ENCODE assay signal across 15 cellular contexts in genomic region chr9:100739666-100740065, GRCh38.
DNase-seq lines count a peak whose midpoint lies in the region; ATAC-seq and TF ChIP-seq lines count a peak whose summit lies in the region.
"Had no signal": no experiment of that assay in that cellular context is flagged by ENCODE, and none has a peak within 500 bp of the region (broad histone marks: within the 10 kb centered on the region; RNA-seq: fewer than 3 reads in every experiment).

No MANE protein-coding gene starts in this region.

- H2AK5ac ChIP-seq in H9 (ENCODE audit: insufficient read length, low read length) = no peak overlapping the region
- H2AK5ac ChIP-seq in trophoblast cell (ENCODE audit: low read length) = no peak overlapping the region

- H3T11ph ChIP-seq in H9 (ENCODE audit: low read length) = no peak overlapping the region

- H3K4me1 ChIP-seq in H9 (ENCODE audit: insufficient read depth, low read length) (no peaks in the 10 kb centered on the region; the same call in 1 of the 2 replicates), trophoblast cell (ENCODE audit: control insufficient read depth in 1 of 2, insufficient read depth in 2 of 2, low read length in 2 of 2) (peaks cover 0 to 5% of the 10 kb centered on the region in 2 experiments), ascending aorta (no peaks in the 10 kb centered on the region)

- no peaks in the 10 kb centered on the region for H3K9me3 ChIP-seq in H9 (ENCODE audit: control insufficient read depth, low read depth, low read length)
- no peaks in the 10 kb centered on the region for H3K9me3 ChIP-seq in trophoblast cell (ENCODE audit: insufficient read depth, low read depth, low read length)
- H3K9me3 ChIP-seq in ascending aorta = no peaks in the 10 kb centered on the region

- no peak overlapping the region for H4K8ac ChIP-seq in H9 (replicated peaks; ENCODE audit: insufficient read length, low read depth, low read length)
- no peak overlapping the region for H4K8ac ChIP-seq in trophoblast cell (ENCODE audit: low read depth, low read length)

- no peak overlapping the region for H3K56ac ChIP-seq in H9 (ENCODE audit: insufficient read length, low read depth, low read length)

- H2BK120ac ChIP-seq in H9 (ENCODE audit: low read depth, low read length, poor library complexity, severe bottlenecking) (no peak overlapping the region), trophoblast cell (ENCODE audit: insufficient read depth, low read length, poor library complexity) (no peak overlapping the region)

- ATAC-seq in esophagus mucosa = peak; percentile 84
- ATAC-seq: CD8-positive, alpha-beta T cell had no signal

- WGBS in H9 (ENCODE audit: extremely low coverage, insufficient read length, low lambda C conversion rate) = no CpG with 5 or more reads among the region's 5 CpGs
- no CpG with 5 or more reads among the region's 5 CpGs for WGBS in trophoblast cell (ENCODE audit: extremely low coverage, insufficient coverage, insufficient read length)

- H3K23me2 ChIP-seq in H9 (ENCODE audit: insufficient read length, low read depth, low read length, poor library complexity, severe bottlenecking) = no peaks in the 10 kb centered on the region

- H3K4me3 Mint-ChIP-seq in H9 = no peak overlapping the region
- H3K4me3 Mint-ChIP-seq in nephron progenitor cell = no peak overlapping the region
- H3K4me3 Mint-ChIP-seq: B cell; CD8-positive, alpha-beta T cell had no signal

- H3K4me1 Mint-ChIP-seq in H9 = peaks cover 19% of the 10 kb centered on the region in 2 experiments
- no peaks in the 10 kb centered on the region for H3K4me1 Mint-ChIP-seq in nephron progenitor cell
- H3K4me1 Mint-ChIP-seq: B cell had no signal

- H2BK5ac ChIP-seq in H9 (ENCODE audit: insufficient read length, low read length) = no peak overlapping the region
- H2BK5ac ChIP-seq in trophoblast cell (ENCODE audit: low read depth, low read length, poor library complexity) = no peak overlapping the region

- no peak overlapping the region for H2AFZ ChIP-seq in H9 (ENCODE audit: low read length)
- H2AFZ ChIP-seq in trophoblast cell (ENCODE audit: insufficient read depth, low read length, poor library complexity) = no peak overlapping the region

- H3K14ac ChIP-seq in H9 (ENCODE audit: insufficient read depth, low read length) (no peak overlapping the region), trophoblast cell (ENCODE audit: low read length) (no peak overlapping the region)

- H2BK15ac ChIP-seq in H9 (ENCODE audit: low read depth, low read length) = no peak overlapping the region

- no peak overlapping the region for H3K4me2 ChIP-seq in H9 (ENCODE audit: insufficient read depth, insufficient read length, low read length)
- H3K4me2 ChIP-seq in trophoblast cell (ENCODE audit: low read length) = no peak overlapping the region
- H3K4me2 ChIP-seq: KMS-11 had no signal

- no peak overlapping the region for H2BK20ac ChIP-seq in H9 (ENCODE audit: low read depth, low read length, poor library complexity, severe bottlenecking)

- no peak overlapping the region for H3K23ac ChIP-seq in H9 (ENCODE audit: insufficient read length, low read depth, low read length)
- no peak overlapping the region for H3K23ac ChIP-seq in trophoblast cell (ENCODE audit: low read length)

- no peaks in the 10 kb centered on the region for H4K20me1 ChIP-seq in H9 (ENCODE audit: control insufficient read depth, insufficient read depth, insufficient read length)

- no peak for TF ChIP-seq CTCF in H9 (conservative IDR thresholded peaks at IDR 0.05)
- no peak for TF ChIP-seq CTCF in ascending aorta (IDR thresholded peaks at IDR 0.05)
- no peak for TF ChIP-seq CTCF in nephron progenitor cell (IDR thresholded peaks at IDR 0.05)

- peaks cover 20% of the 10 kb centered on the region for H3K27me3 Mint-ChIP-seq in H9 (ENCODE audit: low read depth)
- H3K27me3 Mint-ChIP-seq in nephron progenitor cell (ENCODE audit: low read depth, poor library complexity) = no peaks in the 10 kb centered on the region
- H3K27me3 Mint-ChIP-seq: B cell had no signal

- H3K27me3 ChIP-seq in H9 (ENCODE audit: insufficient read depth, low read length) (no peaks in the 10 kb centered on the region), trophoblast cell (ENCODE audit: insufficient read depth, low read length) (no peaks in the 10 kb centered on the region), ascending aorta (no peaks in the 10 kb centered on the region)

- H3K4ac ChIP-seq in H9 (ENCODE audit: low read depth, low read length) (no peak overlapping the region), trophoblast cell (ENCODE audit: low read depth, low read length) (no peak overlapping the region)

- H3K36me3 Mint-ChIP-seq in H9 (ENCODE audit: insufficient read depth in 1 of 3, low read depth in 3 of 3) = peaks cover 0 to 2% (median 0%) of the 10 kb centered on the region in 3 experiments; a peak in 2 of 7 replicates
- no peaks in the 10 kb centered on the region for H3K36me3 Mint-ChIP-seq in nephron progenitor cell (ENCODE audit: low read depth)
- H3K36me3 Mint-ChIP-seq: CD8-positive, alpha-beta T cell had no signal

- no peak overlapping the region for H4K5ac ChIP-seq in H9 (ENCODE audit: insufficient read length, low read depth, low read length)

- H3K18ac ChIP-seq in H9 (ENCODE audit: insufficient read length, low read depth, low read length) (no peak overlapping the region), trophoblast cell (ENCODE audit: low read length) (no peak overlapping the region)

- H4K91ac ChIP-seq in H9 (ENCODE audit: insufficient read length, low read depth, low read length) (no peak overlapping the region), trophoblast cell (ENCODE audit: low read depth, low read length) (no peak overlapping the region)

- H3K4me3 ChIP-seq in trophoblast cell (ENCODE audit: low read depth, low read length) (no peak overlapping the region), ascending aorta (no peak overlapping the region)

- DNase-seq in H9 (peak; percentile 64), RPMI8226 (peak; percentile 5), trophoblast cell (peak; percentile 90), ascending aorta (ENCODE audit: low spot score in 2 of 2) (no peak), nephron progenitor cell (no peak)
- DNase-seq in activated CD8-positive, alpha-beta memory T cell treated with anti-CD3 and anti-CD28 coated beads, Interleukin-2, amount 50 U/mL, for 4 hours = no peak
- DNase-seq: CD8-positive, alpha-beta T cell; EL; NCI-H1930; NCI-H2171 treated with DMSO at 0.1 percent for 48 hours; SIG-M5 had no signal

- intact Hi-C loops in ascending aorta (cut with DNase I) = no loop called here

- no peak overlapping the region for H3K27ac Mint-ChIP-seq in H9
- H3K27ac Mint-ChIP-seq in nephron progenitor cell = no peak overlapping the region
- H3K27ac Mint-ChIP-seq: B cell; CD8-positive, alpha-beta T cell had no signal

- H3K9me3 Mint-ChIP-seq in H9 (peaks cover 5 to 12% of the 10 kb centered on the region in 2 experiments), nephron progenitor cell (peaks cover 21% of the 10 kb centered on the region)

- no peak overlapping the region for H2BK12ac ChIP-seq in H9 (ENCODE audit: insufficient read length, low read depth, low read length)
- H2BK12ac ChIP-seq in trophoblast cell (ENCODE audit: low read length) = no peak overlapping the region

- H3K36me3 ChIP-seq in trophoblast cell (ENCODE audit: control insufficient read depth in 1 of 2, insufficient read depth in 2 of 2, low read length in 2 of 2) = no peaks in the 10 kb centered on the region
- H3K36me3 ChIP-seq in ascending aorta = no peaks in the 10 kb centered on the region

- no peak overlapping the region for H4K12ac ChIP-seq in trophoblast cell (ENCODE audit: low read depth, low read length)

- H3K27ac ChIP-seq in H9 (ENCODE audit: insufficient read length, low read depth, low read length) (no peak overlapping the region), trophoblast cell (ENCODE audit: low read depth, low read length) (no peak overlapping the region), ascending aorta (no peak overlapping the region)
- H3K27ac ChIP-seq: HL-60, KMS-11 had no signal

- H3K9ac ChIP-seq in H9 (ENCODE audit: extremely low read depth, insufficient read length, low read length) (no peak overlapping the region), trophoblast cell (ENCODE audit: low read length) (no peak overlapping the region)
- H3K9ac ChIP-seq: KMS-11 had no signal

- no peaks in the 10 kb centered on the region for H3K79me2 ChIP-seq in H9 (ENCODE audit: insufficient read depth, low read length)
- H3K79me2 ChIP-seq in trophoblast cell (ENCODE audit: control insufficient read depth, insufficient read depth, low read length, poor library complexity) = no peaks in the 10 kb centered on the region

- H3K79me1 ChIP-seq in H9 (ENCODE audit: insufficient read depth, low read depth, low read length, poor library complexity, severe bottlenecking) (no peaks in the 10 kb centered on the region), trophoblast cell (ENCODE audit: low read length) (no peaks in the 10 kb centered on the region)

Comparison
In these comparisons a context has a peak if more than half of its experiments do, and no peak if none do; other contexts are left out.
1. DNase-seq: peak in H9 (single experiment), RPMI8226 (single experiment) and trophoblast cell (2 of 2); none in ascending aorta (0 of 2), nephron progenitor cell (single experiment) and activated CD8-positive, alpha-beta memory T cell treated with anti-CD3 and anti-CD28 coated beads, Interleukin-2, amount 50 U/mL, for 4 hours (single experiment).